Comparison of ENCODE assay signal across 21 cellular contexts in genomic region chr6:163496205-163496604, GRCh38.
DNase-seq lines count a peak whose midpoint lies in the region; ATAC-seq, FAIRE-seq and TF ChIP-seq lines count a peak whose summit lies in the region.
"Had no signal": no experiment of that assay in that cellular context is flagged by ENCODE, and none has a peak within 500 bp of the region (broad histone marks: within the 10 kb centered on the region; RNA-seq: fewer than 3 reads in every experiment).

No MANE protein-coding gene starts in this region.

- no peak for TF ChIP-seq RAD21 in GM12878 (IDR thresholded peaks at IDR 0.05; ENCODE audit: insufficient read depth, low read depth, low read length)

- no peak for DNase-seq in GM23338 (ENCODE audit: low spot score)
- no peak for DNase-seq in GM12878 (ENCODE audit: low read depth, low spot score)
- DNase-seq in psoas muscle: no peak
- DNase-seq in GM19238 (ENCODE audit: insufficient read length, low spot score): no peak
- no peak for DNase-seq in stimulated activated effector memory CD8-positive, alpha-beta T cell treated with anti-CD3 and anti-CD28 coated beads, Interleukin-12 subunit alpha, Interleukin-12 subunit beta, amount 100 ng/mL, for 72 hours (ENCODE audit: low spot score in 2 of 2)
- DNase-seq: ACHN; CD4-positive, alpha-beta T cell; DMS79 treated with DMSO at 0.1 percent for 48 hours; GDM1; NCI-H1436 treated with DMSO at 0.1 percent for 48 hours; NCI-H2081 treated with DMSO at 0.1 percent for 48 hours; NCI-H226; NCI-H526; OCI-M1; SW 1271 had no signal

- H3K4me3 ChIP-seq in GM23338 (no peak overlapping the region), GM12878 (no peak overlapping the region), psoas muscle (no peak overlapping the region)
- H3K4me3 ChIP-seq: SJSA1 had no signal

- no peaks in the 10 kb centered on the region for H3K9me2 ChIP-seq in GM23338 (ENCODE audit: insufficient read depth)

- TF ChIP-seq CTCF in GM23338 (conservative IDR thresholded peaks at IDR 0.05; ENCODE audit: low read depth in 2 of 2): no peak
- TF ChIP-seq CTCF in GM12878 (IDR thresholded peaks at IDR 0.05 in 2 of 3, conservative IDR thresholded peaks at IDR 0.05 in 1 of 3; ENCODE audit: control insufficient read depth in 2 of 3, extremely low read depth in 1 of 3, insufficient read depth in 1 of 3, low read depth in 3 of 3, low read length in 3 of 3): no peak
- no peak for TF ChIP-seq CTCF in psoas muscle (IDR thresholded peaks at IDR 0.05)

- POLR2A ChIA-PET in GM12878 (lab: Charles Lee): interaction anchor here (0.6 kb wide), 1 partner anchor 12 kb away, joined by 3 read pairs; no protein-coding TSS in a partner anchor

- H3K27me3 ChIP-seq in GM23338 (ENCODE audit: insufficient read depth) (no peaks in the 10 kb centered on the region), GM12878 (replicated peaks in 1 of 2; ENCODE audit: control insufficient read depth in 2 of 2, insufficient read depth in 2 of 2, low read length in 1 of 2) (no peaks in the 10 kb centered on the region), psoas muscle (ENCODE audit: insufficient read depth in 3 of 3, low read length in 2 of 3) (no peaks in the 10 kb centered on the region)
- H3K27me3 ChIP-seq: SJSA1 had no signal

- no peaks in the 10 kb centered on the region for H3K36me3 ChIP-seq in GM23338 (ENCODE audit: insufficient read depth)
- H3K36me3 ChIP-seq in GM12878 (ENCODE audit: control insufficient read depth in 2 of 2, insufficient read depth in 2 of 2, low read length in 1 of 2): no peaks in the 10 kb centered on the region
- H3K36me3 ChIP-seq in psoas muscle (ENCODE audit: insufficient read depth in 1 of 2, low read depth in 1 of 2): no peaks in the 10 kb centered on the region
- H3K36me3 ChIP-seq: SJSA1 had no signal

- H3K4me3 Mint-ChIP-seq in GM23338: no peak overlapping the region
- H3K4me3 Mint-ChIP-seq in stimulated activated effector memory CD8-positive, alpha-beta T cell treated with anti-CD3 and anti-CD28 coated beads, Interleukin-12 subunit alpha, Interleukin-12 subunit beta, amount 100 ng/mL, for 72 hours: no peak overlapping the region
- H3K4me3 Mint-ChIP-seq: B cell; CD4-positive, alpha-beta T cell had no signal

- SMC1A ChIA-PET in GM12878 (lab: Charles Lee; ENCODE audit: uncharacterized antibody, unreplicated experiment): no interaction called here

- in situ Hi-C loops in GM12878 (cut with MboI): no loop called here

- no peak for TF ChIP-seq EP300 in GM12878 (IDR thresholded peaks at IDR 0.05; ENCODE audit: borderline replicate concordance in 1 of 2, control insufficient read depth in 1 of 2, low read depth in 2 of 2, low read length in 2 of 2)

- no peaks in the 10 kb centered on the region for H3F3A ChIP-seq in GM23338 (replicated peaks; ENCODE audit: low read depth)

- intact Hi-C loops in GM12878 (cut with micrococcal nuclease; ENCODE audit: unreplicated experiment) (no loop called here), psoas muscle (cut with DNase I) (no loop called here)

- no peak for FAIRE-seq in GM12878 (lab: Jason Lieb, UNC)
- FAIRE-seq: GM19239 had no signal

- WGBS in GM12878 (ENCODE audit: insufficient coverage, insufficient replicate concordance, low lambda C conversion rate, missing lambda C conversion rate): 96% methylated on average over 1 of the region's 1 CpG
- 94 to 100% (median 95%) methylated on average over 1 of the region's 1 CpG for WGBS in psoas muscle, 3 donors

- H3K4me2 ChIP-seq in GM23338: peak overlapping the region; percentile 1; the same call in 1 of the 2 replicates
- H3K4me2 ChIP-seq in GM12878 (ENCODE audit: control insufficient read depth, insufficient read depth): no peak overlapping the region

- H3K36me3 Mint-ChIP-seq in GM23338 (ENCODE audit: low read depth): no peaks in the 10 kb centered on the region; the same call in 2 of the 3 replicates
- H3K36me3 Mint-ChIP-seq in stimulated activated effector memory CD8-positive, alpha-beta T cell treated with anti-CD3 and anti-CD28 coated beads, Interleukin-12 subunit alpha, Interleukin-12 subunit beta, amount 100 ng/mL, for 72 hours: no peaks in the 10 kb centered on the region

- ATAC-seq in GM18511 (IDR thresholded peaks at IDR 0.05; ENCODE audit: unreplicated experiment) (peak; percentile 81), GM23338 (no peak), GM12878 (peak; percentile 77), psoas muscle (no peak), GM21529 (IDR thresholded peaks at IDR 0.05; ENCODE audit: unreplicated experiment) (no peak)
- ATAC-seq in stimulated activated effector memory CD8-positive, alpha-beta T cell treated with anti-CD3 and anti-CD28 coated beads, Interleukin-12 subunit alpha, Interleukin-12 subunit beta, amount 100 ng/mL, for 72 hours: no peak

- CTCF ChIA-PET in GM12878 (lab: Yijun Ruan, JAX): no interaction called here

- H2AFZ ChIP-seq in GM23338: no peak overlapping the region
- no peak overlapping the region for H2AFZ ChIP-seq in GM12878 (ENCODE audit: control insufficient read depth, low read depth, low read length)

- no peak for TF ChIP-seq POLR2A in GM12878 (IDR thresholded peaks at IDR 0.05; ENCODE audit: low read depth, low read length)

- H3K4me1 Mint-ChIP-seq in GM23338: peaks cover 22% of the 10 kb centered on the region
- H3K4me1 Mint-ChIP-seq in stimulated activated effector memory CD8-positive, alpha-beta T cell treated with anti-CD3 and anti-CD28 coated beads, Interleukin-12 subunit alpha, Interleukin-12 subunit beta, amount 100 ng/mL, for 72 hours: peaks cover 19% of the 10 kb centered on the region

- H4K20me1 ChIP-seq in GM23338 (replicated peaks; ENCODE audit: insufficient read depth) (peaks cover 21% of the 10 kb centered on the region), GM12878 (ENCODE audit: control insufficient read depth, insufficient read depth) (no peaks in the 10 kb centered on the region)

- H3K27ac Mint-ChIP-seq in GM23338: peak overlapping the region; percentile 12
- H3K27ac Mint-ChIP-seq in stimulated activated effector memory CD8-positive, alpha-beta T cell treated with anti-CD3 and anti-CD28 coated beads, Interleukin-12 subunit alpha, Interleukin-12 subunit beta, amount 100 ng/mL, for 72 hours: no peak overlapping the region
- H3K27ac Mint-ChIP-seq: B cell; CD4-positive, alpha-beta T cell had no signal

- no peaks in the 10 kb centered on the region; the same call in 1 of the 3 replicates for H3K9me3 ChIP-seq in GM12878 (replicated peaks; ENCODE audit: control insufficient read depth, insufficient read depth, low read length)
- H3K9me3 ChIP-seq in psoas muscle: no peaks in the 10 kb centered on the region
- H3K9me3 ChIP-seq: SJSA1 had no signal

- BruUV-seq in GM12878 (replicated peaks; lab: Mats Ljungman, UMichigan): no TSS peak

- H3K79me2 ChIP-seq in GM23338 (replicated peaks; ENCODE audit: insufficient read depth) (peaks cover 100% of the 10 kb centered on the region), GM12878 (ENCODE audit: control insufficient read depth, insufficient read depth, low read length) (peaks cover 36% of the 10 kb centered on the region)

- H3K27ac ChIP-seq in GM23338 (ENCODE audit: low read depth) (no peak overlapping the region), GM12878 (ENCODE audit: control insufficient read depth, insufficient read depth) (no peak overlapping the region), psoas muscle (peak overlapping the region; percentile 87)
- H3K27ac ChIP-seq: RWPE1, SJSA1 had no signal

- H3K9me3 Mint-ChIP-seq in GM23338: no peaks in the 10 kb centered on the region; the same call in 2 of the 3 replicates
- no peaks in the 10 kb centered on the region for H3K9me3 Mint-ChIP-seq in stimulated activated effector memory CD8-positive, alpha-beta T cell treated with anti-CD3 and anti-CD28 coated beads, Interleukin-12 subunit alpha, Interleukin-12 subunit beta, amount 100 ng/mL, for 72 hours
- H3K9me3 Mint-ChIP-seq: CD4-positive, alpha-beta T cell had no signal

- H3K27me3 Mint-ChIP-seq in GM23338 (ENCODE audit: insufficient read depth, low read depth, poor library complexity): peaks cover 3% of the 10 kb centered on the region
- H3K27me3 Mint-ChIP-seq: B cell; CD4-positive, alpha-beta T cell had no signal

- no peak overlapping the region for H3K9ac ChIP-seq in GM12878 (ENCODE audit: control insufficient read depth, insufficient read depth, low read length)

- peaks cover 4% of the 10 kb centered on the region for H3K4me1 ChIP-seq in GM23338 (ENCODE audit: insufficient read depth)
- H3K4me1 ChIP-seq in GM12878 (ENCODE audit: control insufficient read depth, insufficient read depth, low read length): no peaks in the 10 kb centered on the region
- H3K4me1 ChIP-seq in psoas muscle: peaks cover 78% of the 10 kb centered on the region

- RAD21 ChIA-PET in GM12878 (lab: Charles Lee; ENCODE audit: unreplicated experiment): no interaction called here

TF ChIP-seq in GM23338, 12 proteins besides CTCF, POLR2A, EP300 and RAD21 (continues in another document):
- no peak for TF ChIP-seq POLR2AphosphoS5 (IDR thresholded peaks at IDR 0.05; ENCODE audit: low read depth)
- no peak for TF ChIP-seq EZH2phosphoT487 (IDR thresholded peaks at IDR 0.05; ENCODE audit: unreplicated experiment)
- TF ChIP-seq ETS1 (IDR thresholded peaks at IDR 0.05): no peak
- TF ChIP-seq ZNF331 (CRISPR knock-in tag; IDR thresholded peaks at IDR 0.05; ENCODE audit: low read depth): no peak

TF ChIP-seq in GM12878, 131 proteins besides CTCF, POLR2A, EP300 and RAD21 (continues in another document):
- TF ChIP-seq RBBP5 (conservative IDR thresholded peaks at IDR 0.05) (no peak), TBL1XR1 (IDR thresholded peaks at IDR 0.05; ENCODE audit: low read depth, low read length) (no peak), BCL3 (IDR thresholded peaks at IDR 0.05; ENCODE audit: borderline replicate concordance, insufficient read depth, low read depth, low read length, poor library complexity, severe bottlenecking) (no peak), TCF7 (IDR thresholded peaks at IDR 0.05; ENCODE audit: borderline replicate concordance) (no peak)

Comparison
In these comparisons a context has a peak if more than half of its experiments do, and no peak if none do; other contexts are left out.
1. ATAC-seq: peak in GM18511 (single experiment) and GM12878 (single experiment); none in GM23338 (single experiment), psoas muscle (0 of 4), GM21529 (single experiment) and stimulated activated effector memory CD8-positive, alpha-beta T cell treated with anti-CD3 and anti-CD28 coated beads, Interleukin-12 subunit alpha, Interleukin-12 subunit beta, amount 100 ng/mL, for 72 hours (single experiment).